Comparison of ENCODE assay signal across 10 cellular contexts in genomic region chr19:35115538-35115951, GRCh38. TPM values are rescaled to one million over a fixed set of nuclear protein-coding genes. Genes with fewer than 3 reads are reported as not detected.
DNase-seq lines count a peak whose midpoint lies in the region; ATAC-seq and TF ChIP-seq lines count a peak whose summit lies in the region.
"Had no signal": no experiment of that assay in that cellular context is flagged by ENCODE, and none has a peak within 500 bp of the region (broad histone marks: within the 10 kb centered on the region; RNA-seq: fewer than 3 reads in every experiment).

FXYD3 (plus strand) TSS chr19:35115823; CDS start chr19:35119377, 3,554 bp downstream.

- H3K27me3 Mint-ChIP-seq in effector memory CD8-positive, alpha-beta T cell: peaks cover 4 to 10% of the 10 kb centered on the region in 2 donors

- H3K27me3 ChIP-seq in duodenal mucosa (ENCODE audit: control insufficient read depth in 1 of 2, insufficient read depth in 2 of 2, low read length in 2 of 2): no peaks in the 10 kb centered on the region
- no peaks in the 10 kb centered on the region for H3K27me3 ChIP-seq in muscle layer of duodenum (ENCODE audit: low read depth, low read length)
- no peaks in the 10 kb centered on the region for H3K27me3 ChIP-seq in upper lobe of left lung

- intact Hi-C loops in Right ventricle myocardium superior (cut with DNase I) (no loop called here), cardiac septum (cut with DNase I) (no loop called here)

- no peaks in the 10 kb centered on the region for H3K9me3 Mint-ChIP-seq in effector memory CD8-positive, alpha-beta T cell

- H3K9me3 ChIP-seq in duodenal mucosa (ENCODE audit: control insufficient read depth in 1 of 2, low read length in 2 of 2) (no peaks in the 10 kb centered on the region), muscle layer of duodenum (ENCODE audit: control insufficient read depth in 1 of 2, low read length in 2 of 2) (no peaks in the 10 kb centered on the region), upper lobe of left lung (no peaks in the 10 kb centered on the region)

- H3K4me1 ChIP-seq in duodenal mucosa (ENCODE audit: control insufficient read depth in 1 of 2, insufficient read depth in 2 of 2, low read length in 2 of 2): peaks cover 37 to 52% of the 10 kb centered on the region in 2 donors
- H3K4me1 ChIP-seq in muscle layer of duodenum (ENCODE audit: control insufficient read depth in 1 of 2, insufficient read depth in 2 of 2, low read length in 2 of 2): peaks cover under 1 to 8% of the 10 kb centered on the region in 2 donors
- H3K4me1 ChIP-seq in upper lobe of left lung: peaks cover 13 to 41% (median 22%) of the 10 kb centered on the region in 4 donors

- H3K36me3 Mint-ChIP-seq in effector memory CD8-positive, alpha-beta T cell (ENCODE audit: insufficient read depth): peaks cover 6% of the 10 kb centered on the region

- WGBS in upper lobe of left lung, 2 donors: 66 to 72% methylated on average over 5 to 6 of the region's 6 CpGs

- H3K36me3 ChIP-seq in duodenal mucosa (ENCODE audit: control insufficient read depth in 1 of 2, insufficient read depth in 2 of 2, low read length in 2 of 2): no peaks in the 10 kb centered on the region
- H3K36me3 ChIP-seq in muscle layer of duodenum (ENCODE audit: control insufficient read depth in 1 of 2, insufficient read depth in 2 of 2, low read length in 2 of 2): no peaks in the 10 kb centered on the region
- no peaks in the 10 kb centered on the region for H3K36me3 ChIP-seq in upper lobe of left lung

- H3K4me3 ChIP-seq in duodenal mucosa (ENCODE audit: low read depth in 1 of 2, low read length in 2 of 2) (peak within 1 kb of the TSS; percentile 67 to 91), muscle layer of duodenum (ENCODE audit: low read depth in 1 of 2, low read length in 2 of 2) (peak within 1 kb of the TSS; percentile 39 to 61), upper lobe of left lung (peak within 1 kb of the TSS in 3 of 4 donors; percentile 29 to 52 (median 46))

- peak within 1 kb of the TSS; percentile 86 to 87 for H3K9ac ChIP-seq in duodenal mucosa (ENCODE audit: low read depth in 1 of 2, low read length in 2 of 2)

- DNase-seq in Right ventricle myocardium superior: no peak
- no peak for DNase-seq in cardiac septum (ENCODE audit: low spot score)
- DNase-seq in upper lobe of left lung: no peak
- no peak for DNase-seq in effector memory CD8-positive, alpha-beta T cell
- DNase-seq in stimulated activated CD4-positive, alpha-beta T cell treated with anti-CD3 and anti-CD28 coated beads, Interleukin-4, amount 100 ng/mL, for 1 hour: no peak
- DNase-seq: AML-193 had no signal

- H3K27ac Mint-ChIP-seq in effector memory CD8-positive, alpha-beta T cell: peak within 1 kb of the TSS in 1 of 2 donors; percentile 21

- peak within 1 kb of the TSS; percentile 61 for H3K27ac ChIP-seq in duodenal mucosa (ENCODE audit: low read depth, low read length)
- peak within 1 kb of the TSS; percentile 90 for H3K27ac ChIP-seq in muscle layer of duodenum (ENCODE audit: low read length)
- peak within 1 kb of the TSS; percentile 80 to 87 (median 84) for H3K27ac ChIP-seq in upper lobe of left lung

- peak within 1 kb of the TSS in 1 of 2 donors; percentile 36 for H3K4me3 Mint-ChIP-seq in effector memory CD8-positive, alpha-beta T cell

- no peak for TF ChIP-seq POLR2A in upper lobe of left lung (IDR thresholded peaks at IDR 0.05)

- ATAC-seq in Right ventricle myocardium superior (ENCODE audit: poor library complexity) (peak; percentile 14), upper lobe of left lung (ENCODE audit: low FRiP score in 2 of 2) (no peak), GM18502 (IDR thresholded peaks at IDR 0.05; ENCODE audit: poor library complexity, unreplicated experiment) (no peak)
- ATAC-seq in effector memory CD8-positive, alpha-beta T cell (replicated peaks): no peak

- peaks cover 4 to 6% of the 10 kb centered on the region in 2 donors for H3K4me1 Mint-ChIP-seq in effector memory CD8-positive, alpha-beta T cell (ENCODE audit: low read depth in 2 of 2)

- TF ChIP-seq CTCF in upper lobe of left lung (IDR thresholded peaks at IDR 0.05): no peak

- no peak for TF ChIP-seq EP300 in upper lobe of left lung (IDR thresholded peaks at IDR 0.05)

RNA-seq across cellular contexts. Expression of gene FXYD3, which starts in this region (rescaled TPM):
- 1.3 TPM for total RNA-seq in Right ventricle myocardium superior
- not detected for total RNA-seq in cardiac septum
- total RNA-seq in upper lobe of left lung: 100 to 1,000 TPM in 5 of 6 donors, 10 to 100 TPM in 1; 94.3 to 236 (median 195) TPM
- total RNA-seq: endothelial cell of umbilical vein had no signal

Comparison
In these comparisons a context has a peak if more than half of its experiments do, and no peak if none do; other contexts are left out.
1. RNA of gene FXYD3 (total RNA-seq): 94.3 to 236 TPM in upper lobe of left lung; 1.3 TPM in Right ventricle myocardium superior (single experiment) and not detected in cardiac septum (single experiment); every median in the first group is over 10 times any median in the second.
2. Peak in every context shown above with its lines, with median percentiles within 50 percentile points of each other: H3K27ac ChIP-seq and H3K4me3 ChIP-seq.